In the genomic region with DNA sequence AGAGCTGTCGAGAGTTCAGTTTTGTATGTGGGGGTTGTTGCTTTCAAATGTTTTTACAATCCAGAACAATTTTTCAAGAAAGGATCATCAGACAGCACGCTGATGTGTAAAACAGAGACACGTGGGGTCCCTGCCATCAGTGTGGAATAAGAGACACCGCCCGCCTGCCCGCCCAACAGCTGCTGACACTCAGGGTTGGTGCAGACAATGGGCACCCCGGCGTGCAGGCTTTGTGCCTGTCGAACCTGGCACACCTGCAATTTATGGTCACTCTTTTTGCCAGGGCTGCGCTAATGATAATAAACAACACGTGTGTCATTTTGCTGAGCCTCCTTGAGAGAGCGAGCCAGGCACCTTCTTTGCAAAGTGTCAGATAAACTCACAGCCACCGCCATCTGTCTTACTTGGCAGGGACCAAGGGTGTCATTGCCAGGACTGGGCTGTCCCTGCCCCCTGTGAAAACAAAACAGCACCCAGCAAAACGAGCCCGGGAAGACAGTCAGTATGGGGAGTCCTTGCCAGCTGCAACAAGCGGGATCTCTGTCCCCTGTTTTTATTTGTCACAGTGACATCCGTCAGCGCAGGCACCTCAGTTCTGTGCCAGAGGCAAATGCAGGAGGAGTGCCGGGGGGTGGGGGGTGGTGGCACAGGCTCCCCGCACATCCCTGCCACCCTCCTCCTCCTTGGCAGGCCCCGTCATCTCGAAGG, we compare ENCODE assay signal across 14 cellular contexts.
DNase-seq lines count a peak whose midpoint lies in the region; ATAC-seq, FAIRE-seq and TF ChIP-seq lines count a peak whose summit lies in the region.
"Had no signal": no experiment of that assay in that cellular context is flagged by ENCODE, and none has a peak within 500 bp of the region (broad histone marks: within the 10 kb centered on the region; RNA-seq: fewer than 3 reads in every experiment).

No MANE protein-coding gene starts in this region.

- FAIRE-seq in H54 (lab: Jason Lieb, UNC): no peak
- FAIRE-seq: endothelial cell of umbilical vein, TTC549 had no signal

- peak in 12 of 14 donors; percentile 26 to 93 (median 74) for DNase-seq in C1 segment of cervical spinal cord (lab: John Stamatoyannopoulos, UW)
- DNase-seq in NCI-H146 (lab: John Stamatoyannopoulos, UW): peak; percentile 68
- peak; percentile 86 for DNase-seq in NCI-H774 (lab: John Stamatoyannopoulos, UW)
- no peak for DNase-seq in H54 (ENCODE audit: insufficient read length, low spot score)
- DNase-seq in stimulated activated CD4-positive, alpha-beta T cell treated with anti-CD3 and anti-CD28 coated beads, Interleukin-12 subunit alpha, Interleukin-12 subunit beta, amount 100 ng/mL, for 4 hours: no peak
- no peak for DNase-seq in KBM-7
- DNase-seq: activated CD8-positive, alpha-beta memory T cell treated with anti-CD3 and anti-CD28 coated beads, Interleukin-2, amount 50 U/mL, for 48 hours; PC-3; stimulated activated naive CD4-positive, alpha-beta T cell had no signal

- ATAC-seq in HG02588 (IDR thresholded peaks at IDR 0.05; ENCODE audit: unreplicated experiment): no peak
- ATAC-seq: PC-3 had no signal

- in situ Hi-C loops in KBM-7 (cut with MboI; ENCODE audit: low pct_unique_long_range_greater_than_20kb, low sequenced_read_pairs): no loop called here

- TF ChIP-seq POLR2A in H54 (IDR thresholded peaks at IDR 0.05; ENCODE audit: low read depth, low read length): no peak

- peak overlapping the region; percentile 98 for H3K27ac ChIP-seq in layer of hippocampus (ENCODE audit: low read depth, low read length)
- H3K27ac ChIP-seq: ascending aorta had no signal

- H3K27me3 ChIP-seq in layer of hippocampus (ENCODE audit: control insufficient read depth, insufficient read depth, low read length): no peaks in the 10 kb centered on the region
- H3K27me3 ChIP-seq: ascending aorta had no signal

Comparison
In these comparisons a context has a peak if more than half of its experiments do, and no peak if none do; other contexts are left out.
1. DNase-seq: peak in C1 segment of cervical spinal cord (12 of 14), NCI-H146 (single experiment) and NCI-H774 (single experiment); none in H54 (single experiment), stimulated activated CD4-positive, alpha-beta T cell treated with anti-CD3 and anti-CD28 coated beads, Interleukin-12 subunit alpha, Interleukin-12 subunit beta, amount 100 ng/mL, for 4 hours (single experiment) and KBM-7 (single experiment).